Comparison of ENCODE assay signal across 10 cellular contexts in genomic region chr3:14146381-14147062, GRCh38. TPM values are rescaled to one million over a fixed set of nuclear protein-coding genes. Genes with fewer than 3 reads are reported as not detected.
DNase-seq lines count a peak whose midpoint lies in the region; ATAC-seq, FAIRE-seq and TF ChIP-seq lines count a peak whose summit lies in the region.
"Had no signal": no experiment of that assay in that cellular context is flagged by ENCODE, and none has a peak within 500 bp of the region (broad histone marks: within the 10 kb centered on the region; RNA-seq: fewer than 3 reads in every experiment).

No MANE protein-coding gene starts in this region.

- ATAC-seq in GM18909 (IDR thresholded peaks at IDR 0.05; ENCODE audit: poor library complexity, unreplicated experiment), result no peak

- DNase-seq in T-helper 2 cell treated with Interferon-gamma antibody and Interleukin-4, amounts not matched to agents 5 μg/mL and 100 μg/mL, for 36 hours (ENCODE audit: low spot score), result no peak
- no peak for DNase-seq in T-helper 2 cell
- no peak for DNase-seq in activated T-helper 1 cell treated with anti-CD3 and anti-CD28 coated beads, Interleukin-12 subunit alpha, Interleukin-12 subunit beta, Interleukin-2, Interleukin-4 antibody, amounts not matched to agents 30 ng/mL and 10 ng/mL and 1 ng/mL, durations not matched to agents 14 hours and 24 hours and 36 hours (ENCODE audit: low spot score)
- peak; percentile 65 for DNase-seq in kidney
- no peak for DNase-seq in NK-92 (lab: John Stamatoyannopoulos, UW; ENCODE audit: unreplicated experiment)
- DNase-seq in medulla oblongata (ENCODE audit: extremely low spot score), result no peak
- DNase-seq: HCEC 1CT; stimulated activated CD4-positive, alpha-beta T cell treated with anti-CD3 and anti-CD28 coated beads, Interleukin-4, amount 100 ng/mL, for 1 hour had no signal

- peak overlapping the region in 1 of 2 donors; percentile 47 for H3K27ac ChIP-seq in kidney (ENCODE audit: low read depth in 2 of 2, low read length in 2 of 2)
- peak overlapping the region; percentile 37 for H3K27ac ChIP-seq in stomach smooth muscle (ENCODE audit: low read length)

- TF ChIP-seq CTCF in kidney (IDR thresholded peaks at IDR 0.05; ENCODE audit: borderline replicate concordance, extremely low read depth, insufficient read depth), result no peak

- no peaks in the 10 kb centered on the region for H3K27me3 Mint-ChIP-seq in T-helper 2 cell treated with Interferon-gamma antibody and Interleukin-4, amounts not matched to agents 5 μg/mL and 100 μg/mL, for 36 hours (ENCODE audit: low read depth)
- no peaks in the 10 kb centered on the region for H3K27me3 Mint-ChIP-seq in activated T-helper 1 cell treated with anti-CD3 and anti-CD28 coated beads, Interleukin-12 subunit alpha, Interleukin-12 subunit beta, Interleukin-2, Interleukin-4 antibody, amounts not matched to agents 30 ng/mL and 10 ng/mL and 1 ng/mL, durations not matched to agents 14 hours and 24 hours and 36 hours (ENCODE audit: insufficient read depth)

- H3K9me3 Mint-ChIP-seq in T-helper 2 cell treated with Interferon-gamma antibody and Interleukin-4, amounts not matched to agents 5 μg/mL and 100 μg/mL, for 36 hours, result no peaks in the 10 kb centered on the region
- H3K9me3 Mint-ChIP-seq in activated T-helper 1 cell treated with anti-CD3 and anti-CD28 coated beads, Interleukin-12 subunit alpha, Interleukin-12 subunit beta, Interleukin-2, Interleukin-4 antibody, amounts not matched to agents 30 ng/mL and 10 ng/mL and 1 ng/mL, durations not matched to agents 14 hours and 24 hours and 36 hours, result no peaks in the 10 kb centered on the region

- FAIRE-seq in kidney (lab: Jason Lieb, UNC), result no peak

- no peak overlapping the region for H3K4me3 Mint-ChIP-seq in T-helper 2 cell treated with Interferon-gamma antibody and Interleukin-4, amounts not matched to agents 5 μg/mL and 100 μg/mL, for 36 hours
- no peak overlapping the region for H3K4me3 Mint-ChIP-seq in activated T-helper 1 cell treated with anti-CD3 and anti-CD28 coated beads, Interleukin-12 subunit alpha, Interleukin-12 subunit beta, Interleukin-2, Interleukin-4 antibody, amounts not matched to agents 30 ng/mL and 10 ng/mL and 1 ng/mL, durations not matched to agents 14 hours and 24 hours and 36 hours

- H3K9me3 ChIP-seq in kidney (ENCODE audit: control insufficient read depth in 1 of 2, low read length in 2 of 2) (no peaks in the 10 kb centered on the region), stomach smooth muscle (ENCODE audit: control insufficient read depth in 2 of 2, low read length in 2 of 2) (no peaks in the 10 kb centered on the region)

- H3K27me3 ChIP-seq in stomach smooth muscle (ENCODE audit: control insufficient read depth in 1 of 2, insufficient read depth in 2 of 2, low read length in 2 of 2), result no peaks in the 10 kb centered on the region

- intact Hi-C loops in activated T-helper 1 cell treated with anti-CD3 and anti-CD28 coated beads, Interleukin-12 subunit alpha, Interleukin-12 subunit beta, Interleukin-2, Interleukin-4 antibody, amounts not matched to agents 30 ng/mL and 10 ng/mL and 1 ng/mL, durations not matched to agents 14 hours and 24 hours and 36 hours (cut with micrococcal nuclease), result no loop called here
- intact Hi-C loops in kidney (cut with DNase I), result no loop called here

- peaks cover 32% of the 10 kb centered on the region for H3K4me1 Mint-ChIP-seq in T-helper 2 cell treated with Interferon-gamma antibody and Interleukin-4, amounts not matched to agents 5 μg/mL and 100 μg/mL, for 36 hours (ENCODE audit: low read depth)
- peaks cover 47% of the 10 kb centered on the region for H3K4me1 Mint-ChIP-seq in activated T-helper 1 cell treated with anti-CD3 and anti-CD28 coated beads, Interleukin-12 subunit alpha, Interleukin-12 subunit beta, Interleukin-2, Interleukin-4 antibody, amounts not matched to agents 30 ng/mL and 10 ng/mL and 1 ng/mL, durations not matched to agents 14 hours and 24 hours and 36 hours (ENCODE audit: low read depth)

- H3K9ac ChIP-seq in kidney (ENCODE audit: low read length in 2 of 2) (no peak overlapping the region), stomach smooth muscle (ENCODE audit: low read length in 2 of 2) (no peak overlapping the region)

- H3K36me3 Mint-ChIP-seq in T-helper 2 cell treated with Interferon-gamma antibody and Interleukin-4, amounts not matched to agents 5 μg/mL and 100 μg/mL, for 36 hours (ENCODE audit: low read depth), result peaks cover 35% of the 10 kb centered on the region
- peaks cover 34% of the 10 kb centered on the region for H3K36me3 Mint-ChIP-seq in activated T-helper 1 cell treated with anti-CD3 and anti-CD28 coated beads, Interleukin-12 subunit alpha, Interleukin-12 subunit beta, Interleukin-2, Interleukin-4 antibody, amounts not matched to agents 30 ng/mL and 10 ng/mL and 1 ng/mL, durations not matched to agents 14 hours and 24 hours and 36 hours (ENCODE audit: low read depth)

- H3K27ac Mint-ChIP-seq in T-helper 2 cell treated with Interferon-gamma antibody and Interleukin-4, amounts not matched to agents 5 μg/mL and 100 μg/mL, for 36 hours, result peak overlapping the region; percentile 38
- H3K27ac Mint-ChIP-seq in activated T-helper 1 cell treated with anti-CD3 and anti-CD28 coated beads, Interleukin-12 subunit alpha, Interleukin-12 subunit beta, Interleukin-2, Interleukin-4 antibody, amounts not matched to agents 30 ng/mL and 10 ng/mL and 1 ng/mL, durations not matched to agents 14 hours and 24 hours and 36 hours, result peak overlapping the region; percentile 70

- H3K4me1 ChIP-seq in kidney (ENCODE audit: control insufficient read depth in 1 of 2, insufficient read depth in 1 of 2, low read depth in 1 of 2, low read length in 2 of 2) (peaks cover 18 to 20% of the 10 kb centered on the region in 2 donors), stomach smooth muscle (ENCODE audit: control insufficient read depth, insufficient read depth, low read length) (peaks cover 39% of the 10 kb centered on the region)

- peaks cover 25 to 43% of the 10 kb centered on the region in 2 donors for H3K36me3 ChIP-seq in kidney (ENCODE audit: control insufficient read depth in 1 of 2, insufficient read depth in 2 of 2, low read length in 2 of 2)
- peaks cover 30 to 37% of the 10 kb centered on the region in 2 donors for H3K36me3 ChIP-seq in stomach smooth muscle (ENCODE audit: control insufficient read depth in 2 of 2, insufficient read depth in 2 of 2, low read length in 2 of 2)

- H3K4me3 ChIP-seq in kidney (ENCODE audit: low read length in 2 of 2) (no peak overlapping the region), stomach smooth muscle (ENCODE audit: low read length in 2 of 2) (no peak overlapping the region)

RNA-seq across cellular contexts. Expression of gene TMEM43, which starts 21.7 kb away (rescaled TPM):
- 40.4 and 41.3 TPM in 2 replicates for total RNA-seq in activated T-helper 1 cell treated with anti-CD3 and anti-CD28 coated beads, Interleukin-12 subunit alpha, Interleukin-12 subunit beta, Interleukin-2, Interleukin-4 antibody, amounts not matched to agents 30 ng/mL and 10 ng/mL and 1 ng/mL, durations not matched to agents 14 hours and 24 hours and 36 hours
- total RNA-seq in kidney, result 86.5 TPM
- polyA plus RNA-seq in kidney (ENCODE audit: insufficient read depth, low read depth, low replicate concordance), result 27.6 TPM

RNA-seq across cellular contexts. Expression of gene CHCHD4, which starts 21.9 kb away (rescaled TPM):
- 27.8 and 29.4 TPM in 2 replicates for total RNA-seq in activated T-helper 1 cell treated with anti-CD3 and anti-CD28 coated beads, Interleukin-12 subunit alpha, Interleukin-12 subunit beta, Interleukin-2, Interleukin-4 antibody, amounts not matched to agents 30 ng/mL and 10 ng/mL and 1 ng/mL, durations not matched to agents 14 hours and 24 hours and 36 hours
- total RNA-seq in kidney, result 12.8 TPM
- 33.6 TPM for polyA plus RNA-seq in kidney (ENCODE audit: insufficient read depth, low read depth, low replicate concordance)

RNA-seq across cellular contexts. Expression of gene XPC, which starts 31.9 kb away (rescaled TPM):
- total RNA-seq in activated T-helper 1 cell treated with anti-CD3 and anti-CD28 coated beads, Interleukin-12 subunit alpha, Interleukin-12 subunit beta, Interleukin-2, Interleukin-4 antibody, amounts not matched to agents 30 ng/mL and 10 ng/mL and 1 ng/mL, durations not matched to agents 14 hours and 24 hours and 36 hours, result 34.1 and 35.9 TPM in 2 replicates
- 44.4 TPM for total RNA-seq in kidney
- 15.9 TPM for polyA plus RNA-seq in kidney (ENCODE audit: insufficient read depth, low read depth, low replicate concordance)

RNA-seq across cellular contexts. Expression of gene LSM3, which starts 32.1 kb away (rescaled TPM):
- total RNA-seq in activated T-helper 1 cell treated with anti-CD3 and anti-CD28 coated beads, Interleukin-12 subunit alpha, Interleukin-12 subunit beta, Interleukin-2, Interleukin-4 antibody, amounts not matched to agents 30 ng/mL and 10 ng/mL and 1 ng/mL, durations not matched to agents 14 hours and 24 hours and 36 hours, result 15.6 and 15.8 TPM in 2 replicates
- total RNA-seq in kidney, result 11.9 TPM
- polyA plus RNA-seq in kidney (ENCODE audit: insufficient read depth, low read depth, low replicate concordance), result 30.2 TPM
